Comparison of ENCODE assay signal across 2 cellular contexts in genomic region chr4:6692806-6693205, GRCh38.
TF ChIP-seq lines count a peak whose summit lies in the region.

No MANE protein-coding gene starts in this region.

TF ChIP-seq in K562, 482 proteins besides CTCF, POLR2A, EP300 and RAD21:
- TF ChIP-seq LARP7 (IDR thresholded peaks at IDR 0.05) (no peak), NR2C2 (CRISPR knock-in tag; IDR thresholded peaks at IDR 0.05) (no peak), NR2C2 (tag; IDR thresholded peaks at IDR 0.05) (peak; percentile 13; the same call in 1 of the 2 replicates), CHD1 (IDR thresholded peaks at IDR 0.05; ENCODE audit: low read length) (no peak), ZNF766 (CRISPR knock-in tag; conservative IDR thresholded peaks at IDR 0.05) (peak; percentile 96), VEZF1 (CRISPR knock-in tag; IDR thresholded peaks at IDR 0.05) (peak; percentile 21; the same call in 1 of the 2 replicates), THRA (IDR thresholded peaks at IDR 0.05) (no peak), NRF1 (conservative IDR thresholded peaks at IDR 0.05 in 1 of 2, IDR thresholded peaks at IDR 0.05 in 1 of 2) (no peak), TCF7 (IDR thresholded peaks at IDR 0.05; ENCODE audit: borderline replicate concordance) (no peak), PCBP2 (IDR thresholded peaks at IDR 0.05; ENCODE audit: low read depth, low read length, poor library complexity, severe bottlenecking) (no peak), ZFX (CRISPR knock-in tag; IDR thresholded peaks at IDR 0.05) (peak; percentile 47; the same call in 1 of the 2 replicates), MTA3 (IDR thresholded peaks at IDR 0.05; ENCODE audit: borderline replicate concordance) (0 out of 2 replicates have a peak, but pooled peaks have one; percentile 3)

TF ChIP-seq in GM12891, 5 proteins besides CTCF, POLR2A, EP300 and RAD21:
- TF ChIP-seq POLR2AphosphoS5 (IDR thresholded peaks at IDR 0.05; ENCODE audit: low read depth, low read length) (no peak), TAF1 (IDR thresholded peaks at IDR 0.05; ENCODE audit: low read depth, low read length) (no peak), PAX5 (IDR thresholded peaks at IDR 0.05; ENCODE audit: insufficient read depth, low read length, severe bottlenecking) (no peak), POU2F2 (IDR thresholded peaks at IDR 0.05; ENCODE audit: low read depth, low read length) (no peak), SPI1 (IDR thresholded peaks at IDR 0.05; ENCODE audit: low read depth, low read length) (no peak)
